Comparison of ENCODE assay signal across 9 cellular contexts in the genomic region with DNA sequence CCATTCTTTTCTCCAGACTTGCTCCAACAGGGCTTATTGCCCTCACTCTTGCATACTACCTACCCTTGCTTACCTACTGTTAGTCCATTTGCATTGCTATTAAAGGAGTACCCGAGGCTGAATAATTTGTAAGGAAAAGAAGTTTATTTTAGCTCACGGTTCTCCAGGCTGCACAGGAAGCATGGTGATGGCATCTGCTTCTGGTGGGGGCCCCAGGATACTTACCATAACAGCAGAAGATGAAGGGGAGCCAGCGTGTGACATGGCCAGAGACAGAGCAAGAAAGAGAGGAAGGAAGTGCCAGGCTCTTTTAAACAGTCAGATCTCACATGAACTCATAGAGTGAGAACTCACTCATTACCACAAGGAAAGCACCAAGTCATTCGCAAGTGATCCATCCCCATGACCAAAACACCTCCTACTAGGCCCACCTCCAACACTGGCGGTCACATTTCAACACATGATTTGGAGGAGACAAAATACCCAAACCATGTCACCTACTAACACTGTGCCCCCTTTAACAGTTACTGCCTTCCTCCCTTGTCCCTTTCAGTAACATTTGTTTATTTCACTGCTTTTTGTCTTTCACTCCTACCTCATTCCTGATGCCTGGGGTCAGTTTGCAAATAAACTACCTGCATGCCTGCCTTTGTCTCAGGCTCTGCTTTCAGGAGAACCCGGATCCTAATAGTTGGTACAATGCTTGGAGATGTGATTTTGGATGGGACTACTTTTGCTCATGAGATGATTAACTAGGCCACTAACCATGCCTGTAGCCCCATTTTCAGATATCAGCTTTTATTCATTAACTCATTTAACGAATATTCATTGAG. TPM values are rescaled to one million over a fixed set of nuclear protein-coding genes. Genes with fewer than 3 reads are reported as not detected.
DNase-seq lines count a peak whose midpoint lies in the region; ATAC-seq and TF ChIP-seq lines count a peak whose summit lies in the region.
"Had no signal": no experiment of that assay in that cellular context is flagged by ENCODE, and none has a peak within 500 bp of the region (broad histone marks: within the 10 kb centered on the region; RNA-seq: fewer than 3 reads in every experiment).

No MANE protein-coding gene starts in this region.

- H3K79me2 ChIP-seq in H9 (ENCODE audit: insufficient read depth, low read length): no peaks in the 10 kb centered on the region

- H3K14ac ChIP-seq in H9 (ENCODE audit: insufficient read depth, low read length): no peak overlapping the region

- H2AFZ ChIP-seq in H9 (ENCODE audit: low read length): no peak overlapping the region

- H3T11ph ChIP-seq in H9 (ENCODE audit: low read length): no peak overlapping the region

- H4K91ac ChIP-seq in H9 (ENCODE audit: insufficient read length, low read depth, low read length): no peak overlapping the region

- H4K8ac ChIP-seq in H9 (replicated peaks; ENCODE audit: insufficient read length, low read depth, low read length): no peak overlapping the region

- no peaks in the 10 kb centered on the region for H3K27me3 ChIP-seq in H9 (ENCODE audit: insufficient read depth, low read length)
- no peaks in the 10 kb centered on the region for H3K27me3 ChIP-seq in naive thymus-derived CD4-positive, alpha-beta T cell (ENCODE audit: control insufficient read depth in 2 of 2, insufficient read depth in 2 of 2, low read length in 2 of 2)

- H2BK5ac ChIP-seq in H9 (ENCODE audit: insufficient read length, low read length): no peak overlapping the region

- no peak overlapping the region for H3K4me3 ChIP-seq in naive thymus-derived CD4-positive, alpha-beta T cell (ENCODE audit: low read length)

- H2BK20ac ChIP-seq in H9 (ENCODE audit: low read depth, low read length, poor library complexity, severe bottlenecking): no peak overlapping the region

- no peak overlapping the region for H2AK5ac ChIP-seq in H9 (ENCODE audit: insufficient read length, low read length)

- H3K27ac Mint-ChIP-seq in H9 (peak overlapping the region; percentile 49 to 68 (median 51); a peak in 5 of 7 replicates), osteocyte (ENCODE audit: unreplicated experiment) (no peak overlapping the region)
- H3K27ac Mint-ChIP-seq in naive thymus-derived CD4-positive, alpha-beta T cell: no peak overlapping the region
- H3K27ac Mint-ChIP-seq: progenitor cell of endocrine pancreas had no signal

- intact Hi-C loops in naive thymus-derived CD4-positive, alpha-beta T cell (cut with micrococcal nuclease): no loop called here
- intact Hi-C loops in Right ventricle myocardium superior (cut with DNase I): no loop called here

- POLR2A ChIA-PET in naive thymus-derived CD4-positive, alpha-beta T cell (lab: Charles Lee): no interaction called here

- H3K4me3 Mint-ChIP-seq in H9 (no peak overlapping the region), osteocyte (ENCODE audit: unreplicated experiment) (no peak overlapping the region)
- H3K4me3 Mint-ChIP-seq in naive thymus-derived CD4-positive, alpha-beta T cell: no peak overlapping the region

- H2BK120ac ChIP-seq in H9 (ENCODE audit: low read depth, low read length, poor library complexity, severe bottlenecking): no peak overlapping the region

- H3K56ac ChIP-seq in H9 (ENCODE audit: insufficient read length, low read depth, low read length): no peak overlapping the region

- H3K79me1 ChIP-seq in H9 (ENCODE audit: insufficient read depth, low read depth, low read length, poor library complexity, severe bottlenecking): no peaks in the 10 kb centered on the region

- no peaks in the 10 kb centered on the region for H3K23me2 ChIP-seq in H9 (ENCODE audit: insufficient read length, low read depth, low read length, poor library complexity, severe bottlenecking)

- no peak overlapping the region for H4K5ac ChIP-seq in H9 (ENCODE audit: insufficient read length, low read depth, low read length)

- peak overlapping the region; percentile 6 for H3K27ac ChIP-seq in H9 (ENCODE audit: insufficient read length, low read depth, low read length)
- H3K27ac ChIP-seq in naive thymus-derived CD4-positive, alpha-beta T cell (ENCODE audit: low read depth, low read length): no peak overlapping the region

- H3K23ac ChIP-seq in H9 (ENCODE audit: insufficient read length, low read depth, low read length): no peak overlapping the region

- DNase-seq in H9 (no peak), Right ventricle myocardium superior (no peak), OCI-M1 (lab: John Stamatoyannopoulos, UW) (no peak), osteocyte (ENCODE audit: extremely low spot score, unreplicated experiment) (no peak)
- DNase-seq in naive thymus-derived CD4-positive, alpha-beta T cell: no peak
- DNase-seq: effector memory CD4-positive, alpha-beta T cell had no signal

- H3K4ac ChIP-seq in H9 (ENCODE audit: low read depth, low read length): no peak overlapping the region

- no peak overlapping the region for H2BK12ac ChIP-seq in H9 (ENCODE audit: insufficient read length, low read depth, low read length)

- ATAC-seq in GM18909 (IDR thresholded peaks at IDR 0.05; ENCODE audit: poor library complexity, unreplicated experiment) (peak; percentile 85), HG03460 (IDR thresholded peaks at IDR 0.05; ENCODE audit: unreplicated experiment) (peak; percentile 78), Right ventricle myocardium superior (ENCODE audit: poor library complexity) (no peak)
- ATAC-seq in naive thymus-derived CD4-positive, alpha-beta T cell: peak; percentile 20

- H3K36me3 ChIP-seq in naive thymus-derived CD4-positive, alpha-beta T cell (ENCODE audit: control insufficient read depth in 2 of 3, insufficient read depth in 3 of 3, low read length in 3 of 3): no peaks in the 10 kb centered on the region

- H3K9me3 ChIP-seq in H9 (ENCODE audit: control insufficient read depth, low read depth, low read length): no peaks in the 10 kb centered on the region
- H3K9me3 ChIP-seq in naive thymus-derived CD4-positive, alpha-beta T cell (ENCODE audit: control insufficient read depth in 2 of 3, low read length in 3 of 3): no peaks in the 10 kb centered on the region

- H3K4me1 Mint-ChIP-seq in H9 (peaks cover 26 to 28% of the 10 kb centered on the region in 2 experiments), osteocyte (ENCODE audit: unreplicated experiment) (peaks cover 25% of the 10 kb centered on the region)
- peaks cover 0 to 7% (median 6%) of the 10 kb centered on the region in 7 donors for H3K4me1 Mint-ChIP-seq in naive thymus-derived CD4-positive, alpha-beta T cell

- H3K18ac ChIP-seq in H9 (ENCODE audit: insufficient read length, low read depth, low read length): no peak overlapping the region

- no peak for TF ChIP-seq CTCF in H9 (conservative IDR thresholded peaks at IDR 0.05)
- no peak for TF ChIP-seq CTCF in osteocyte (IDR thresholded peaks at IDR 0.05)

- no peaks in the 10 kb centered on the region for H3K9me3 Mint-ChIP-seq in H9
- no peaks in the 10 kb centered on the region for H3K9me3 Mint-ChIP-seq in naive thymus-derived CD4-positive, alpha-beta T cell
- H3K9me3 Mint-ChIP-seq in osteocyte (ENCODE audit: unreplicated experiment): no peaks in the 10 kb centered on the region

- no peak overlapping the region for H2BK15ac ChIP-seq in H9 (ENCODE audit: low read depth, low read length)

- H3K36me3 Mint-ChIP-seq in H9 (ENCODE audit: insufficient read depth in 1 of 3, low read depth in 3 of 3) (no peaks in the 10 kb centered on the region), osteocyte (ENCODE audit: unreplicated experiment) (no peaks in the 10 kb centered on the region)
- no peaks in the 10 kb centered on the region for H3K36me3 Mint-ChIP-seq in naive thymus-derived CD4-positive, alpha-beta T cell

- H3K27me3 Mint-ChIP-seq in H9 (ENCODE audit: low read depth) (no peaks in the 10 kb centered on the region), osteocyte (ENCODE audit: unreplicated experiment) (no peaks in the 10 kb centered on the region)
- H3K27me3 Mint-ChIP-seq in naive thymus-derived CD4-positive, alpha-beta T cell: peaks cover 0 to 20% (median 7%) of the 10 kb centered on the region in 5 donors
- H3K27me3 Mint-ChIP-seq: progenitor cell of endocrine pancreas had no signal

- no CpG with 5 or more reads among the region's 7 CpGs for WGBS in H9 (ENCODE audit: extremely low coverage, insufficient read length, low lambda C conversion rate)

- CTCF ChIA-PET in naive thymus-derived CD4-positive, alpha-beta T cell (lab: Charles Lee): no interaction called here

- H3K4me2 ChIP-seq in H9 (ENCODE audit: insufficient read depth, insufficient read length, low read length): no peak overlapping the region

- H4K20me1 ChIP-seq in H9 (ENCODE audit: control insufficient read depth, insufficient read depth, insufficient read length): no peaks in the 10 kb centered on the region

- H3K9ac ChIP-seq in H9 (ENCODE audit: extremely low read depth, insufficient read length, low read length): no peak overlapping the region

- peaks cover 16% of the 10 kb centered on the region for H3K4me1 ChIP-seq in H9 (ENCODE audit: insufficient read depth, low read length)
- no peaks in the 10 kb centered on the region for H3K4me1 ChIP-seq in naive thymus-derived CD4-positive, alpha-beta T cell (ENCODE audit: control insufficient read depth in 2 of 2, insufficient read depth in 2 of 2, low read length in 2 of 2)

RNA-seq across cellular contexts. Expression of gene CSRP2, which starts 41.6 kb away (rescaled TPM):
- total RNA-seq in H9 (2021) (156 and 158 TPM in 2 replicates), Right ventricle myocardium superior (40.9 TPM), osteocyte (50.4 and 53.7 TPM in 2 replicates)
- not detected for total RNA-seq in naive thymus-derived CD4-positive, alpha-beta T cell
- polyA plus RNA-seq in naive thymus-derived CD4-positive, alpha-beta T cell: under 1 TPM; 0.79 to 0.98 TPM

Comparison
In these comparisons a context has a peak if more than half of its experiments do, and no peak if none do; other contexts are left out.
1. H3K27ac Mint-ChIP-seq: peak in H9 (3 of 3); none in naive thymus-derived CD4-positive, alpha-beta T cell (0 of 9) and osteocyte (single experiment).
2. RNA of gene CSRP2, which starts 41.6 kb away (total RNA-seq): 156 to 158 TPM in H9, 50.4 to 53.7 TPM in osteocyte and 40.9 TPM in Right ventricle myocardium superior (single experiment); not detected in naive thymus-derived CD4-positive, alpha-beta T cell; every median in the first group is over 10 times any median in the second.